21 cellular contexts compared by ENCODE assay signal in the genomic region with DNA sequence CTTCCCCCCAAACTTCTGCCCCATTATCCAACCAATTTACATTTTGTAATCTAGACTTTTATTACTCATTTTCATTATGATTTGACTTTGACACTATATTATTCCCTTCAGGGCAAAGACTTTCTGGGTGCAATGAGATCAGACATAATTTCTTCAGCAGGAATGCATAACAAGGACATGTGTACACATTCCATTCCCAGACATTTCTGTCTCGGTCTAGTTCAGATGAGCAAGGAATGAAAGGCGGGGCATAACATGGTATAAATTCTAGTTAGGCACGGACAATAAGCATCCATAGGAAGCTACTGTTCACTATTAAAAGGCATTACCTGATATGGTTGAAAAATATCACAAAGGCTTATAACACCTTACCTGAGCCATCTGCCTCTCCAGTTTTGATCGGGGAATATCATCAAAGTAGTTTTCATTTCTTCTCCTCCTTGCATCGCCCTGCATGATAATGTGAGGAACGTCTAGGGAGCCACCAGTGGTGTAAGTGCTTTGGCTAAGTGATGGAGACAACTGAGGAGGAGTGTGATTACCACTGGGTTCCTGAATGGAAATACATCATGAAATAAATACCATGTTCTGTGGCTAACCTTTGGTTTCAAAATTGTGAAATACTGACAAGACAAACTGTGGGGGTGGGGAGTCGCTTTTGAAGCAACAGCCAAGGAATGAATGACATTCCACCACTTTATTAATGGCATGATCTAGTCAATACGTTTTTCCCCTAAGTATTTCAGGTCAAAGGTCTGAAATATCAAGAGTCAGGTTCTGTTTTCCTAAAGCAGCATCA.
"Had no signal": no experiment of that assay in that cellular context is flagged by ENCODE, and none has a peak within 500 bp of the region (broad histone marks: within the 10 kb centered on the region; RNA-seq: fewer than 3 reads in every experiment).

No MANE protein-coding gene starts in this region.

- H3K27me3 Mint-ChIP-seq: progenitor cell of endocrine pancreas had no signal

- H3K36me3 Mint-ChIP-seq: activated naive CD8-positive, alpha-beta T cell treated with anti-CD3 and anti-CD28 coated beads for 36 hours; memory B cell had no signal

- H3K4me1 Mint-ChIP-seq: activated naive CD8-positive, alpha-beta T cell treated with anti-CD3 and anti-CD28 coated beads for 36 hours; memory B cell had no signal

- DNase-seq: activated CD4-positive, alpha-beta T cell treated with anti-CD3 and anti-CD28 coated beads, Interleukin-2, amount 50 U/mL, for 1 hour; activated CD8-positive, alpha-beta memory T cell treated with anti-CD3 and anti-CD28 coated beads for 24 hours; activated naive CD8-positive, alpha-beta T cell treated with anti-CD3 and anti-CD28 coated beads for 36 hours; left ventricle myocardium superior; occipital lobe; small intestine; stimulated activated CD4-positive, alpha-beta T cell treated with anti-CD3 and anti-CD28 coated beads, Interleukin-4, amount 100 ng/mL, for 24 hours; stimulated activated naive CD4-positive, alpha-beta T cell treated with Interleukin-2 at 50 U/mL for 16 hours; substantia nigra; T-helper 9 cell had no signal

- H3K27ac ChIP-seq: ascending aorta, coronary artery, esophagus muscularis mucosa, hepatocyte, right atrium auricular region, tibial nerve, vagina had no signal

- H3K4me3 ChIP-seq: ascending aorta, coronary artery, esophagus muscularis mucosa, hepatocyte, right atrium auricular region, tibial nerve, vagina had no signal

- H3K9me3 Mint-ChIP-seq: activated naive CD8-positive, alpha-beta T cell treated with anti-CD3 and anti-CD28 coated beads for 36 hours; memory B cell; nephron had no signal

- H3K27ac Mint-ChIP-seq: activated naive CD8-positive, alpha-beta T cell treated with anti-CD3 and anti-CD28 coated beads for 36 hours; memory B cell; nephron; progenitor cell of endocrine pancreas had no signal

- H3K4me3 Mint-ChIP-seq: activated naive CD8-positive, alpha-beta T cell treated with anti-CD3 and anti-CD28 coated beads for 36 hours; memory B cell; nephron had no signal

- ATAC-seq: activated CD4-positive, CD25-positive, alpha-beta regulatory T cell treated with anti-CD3 and anti-CD28 coated beads, Interleukin-2, amount 50 U/mL, for 24 hours; left ventricle myocardium superior had no signal

- H3K36me3 ChIP-seq: ascending aorta, esophagus muscularis mucosa, right atrium auricular region, tibial nerve, vagina had no signal

- H3K9me3 ChIP-seq: ascending aorta, esophagus muscularis mucosa, right atrium auricular region, tibial nerve, vagina had no signal

- H3K27me3 ChIP-seq: ascending aorta, esophagus muscularis mucosa, right atrium auricular region, tibial nerve, vagina had no signal

- H3K4me1 ChIP-seq: ascending aorta, esophagus muscularis mucosa, right atrium auricular region, tibial nerve, vagina had no signal
